Comparison of ENCODE assay signal across 1 cellular context in genomic region chr6:44312901-44313788, GRCh38.
TF ChIP-seq lines count a peak whose summit lies in the region.

TSS of gene AARS2 (minus strand) at chr6:44313347. CDS start at chr6:44313323, 24 bp downstream.

TF ChIP-seq in K562, 482 proteins besides CTCF, POLR2A, EP300 and RAD21 (continued from another document and continues in another):
- TF ChIP-seq CHD7 (IDR thresholded peaks at IDR 0.05; ENCODE audit: low read depth, low read length) (no peak), SNIP1 (IDR thresholded peaks at IDR 0.05; ENCODE audit: low read depth) (peak; percentile 90), PHB2 (IDR thresholded peaks at IDR 0.05; ENCODE audit: low read depth) (0 out of 2 replicates have a peak, but pooled peaks have one; percentile 22), SRSF7 (optimal IDR thresholded peaks at IDR 0.05; ENCODE audit: low read depth, low read length) (no peak), POLR2AphosphoS2 (IDR thresholded peaks at IDR 0.05; ENCODE audit: low read length) (no peak), CREM (IDR thresholded peaks at IDR 0.05; ENCODE audit: low read depth) (peak; percentile 97), KAT7 (CRISPR knock-in tag; IDR thresholded peaks at IDR 0.05; ENCODE audit: borderline replicate concordance) (peak; percentile 63; the same call in 1 of the 2 replicates), RERE (CRISPR knock-in tag; IDR thresholded peaks at IDR 0.05; ENCODE audit: borderline replicate concordance) (no peak), HIVEP1 (CRISPR knock-in tag; IDR thresholded peaks at IDR 0.05) (no peak), FOXP1 (CRISPR knock-in tag; IDR thresholded peaks at IDR 0.05) (peak; percentile 35; the same call in 1 of the 2 replicates), ZNF57 (CRISPR knock-in tag; IDR thresholded peaks at IDR 0.05) (no peak), RBM39 (optimal IDR thresholded peaks at IDR 0.05; ENCODE audit: low read depth, low read length) (peak; percentile 50), ZNF12 (CRISPR knock-in tag; IDR thresholded peaks at IDR 0.05) (peak; percentile 87), SRSF9 (IDR thresholded peaks at IDR 0.05; ENCODE audit: borderline replicate concordance, low read depth, low read length) (no peak), ZNF174 (CRISPR knock-in tag; IDR thresholded peaks at IDR 0.05) (no peak), SAP30 (IDR thresholded peaks at IDR 0.05; ENCODE audit: borderline replicate concordance, insufficient read depth, low read depth, low read length, poor library complexity, severe bottlenecking) (peak; percentile 86), PHF20 (IDR thresholded peaks at IDR 0.05; ENCODE audit: partially characterized antibody) (peak; percentile 95), CHCHD3 (CRISPR knock-in tag; IDR thresholded peaks at IDR 0.05) (no peak), ZNF217 (CRISPR knock-in tag; IDR thresholded peaks at IDR 0.05) (no peak), OTX1 (CRISPR knock-in tag; IDR thresholded peaks at IDR 0.05) (no peak), ARNT (IDR thresholded peaks at IDR 0.05) (peak; percentile 69 to 71; a peak in 2 of 4 replicates), ZFP1 (CRISPR knock-in tag; IDR thresholded peaks at IDR 0.05) (0 out of 2 replicates have a peak, but pooled peaks have one; percentile 21), HINFP (tag; conservative IDR thresholded peaks at IDR 0.05; ENCODE audit: low read depth) (no peak), SPI1 (IDR thresholded peaks at IDR 0.05; ENCODE audit: borderline replicate concordance, low read depth, low read length) (0 out of 2 replicates have a peak, but pooled peaks have one; percentile 6), ZBTB11 (CRISPR knock-in tag; IDR thresholded peaks at IDR 0.05) (0 out of 6 replicates have a peak, but pooled peaks of 1 of the 3 experiments have one; percentile 9), FOXJ3 (CRISPR knock-in tag; IDR thresholded peaks at IDR 0.05) (no peak), HMG20B (CRISPR knock-in tag; IDR thresholded peaks at IDR 0.05) (no peak), AFF1 (IDR thresholded peaks at IDR 0.05; ENCODE audit: low read depth in 1 of 2, partially characterized antibody in 2 of 2) (peak in 1 of 2 experiments; percentile 74), ELF4 (CRISPR knock-in tag; IDR thresholded peaks at IDR 0.05) (no peak; the same call in 1 of the 2 replicates)
